In genomic region chr17:76422860-76423259, GRCh38 we compare ENCODE assay signal across 21 cellular contexts. TPM values are rescaled to one million over a fixed set of nuclear protein-coding genes. Genes with fewer than 3 reads are reported as not detected.
A peak's percentile ranks its signal among the peaks of the same experiment; 100 is the strongest.
DNase-seq lines count a peak whose midpoint lies in the region; ATAC-seq and TF ChIP-seq lines count a peak whose summit lies in the region.
"Had no signal": no experiment of that assay in that cellular context is flagged by ENCODE, and none has a peak within 500 bp of the region (broad histone marks: within the 10 kb centered on the region; RNA-seq: fewer than 3 reads in every experiment).

No MANE protein-coding gene starts in this region.

- H3K79me2 ChIP-seq in OCI-LY7 (ENCODE audit: insufficient read depth, low read depth, low read length), result peaks cover 91% of the 10 kb centered on the region

- no peak overlapping the region; the same call in 1 of the 2 replicates for H3K27ac ChIP-seq in HEK293 (ENCODE audit: extremely low read depth, low read depth, low read length)
- peak overlapping the region; percentile 67 for H3K27ac ChIP-seq in OCI-LY7 (ENCODE audit: low read depth, low read length, poor library complexity, severe bottlenecking)
- no peak overlapping the region for H3K27ac ChIP-seq in mesenchymal stem cell (ENCODE audit: low read length, poor library complexity, severe bottlenecking)
- H3K27ac ChIP-seq: KMS-11, SJSA1 had no signal

- H3K36me3 ChIP-seq in HEK293 (ENCODE audit: control insufficient read depth in 2 of 2, insufficient read depth in 1 of 2, low read length in 2 of 2) (peaks cover 0 to 14% of the 10 kb centered on the region in 2 experiments; a peak in 1 of 3 replicates), OCI-LY7 (ENCODE audit: insufficient read depth, low read length) (peaks cover 9% of the 10 kb centered on the region), mesenchymal stem cell (ENCODE audit: control insufficient read depth in 1 of 2, insufficient read depth in 2 of 2, low read depth in 1 of 2, low read length in 2 of 2) (peaks cover 4 to 16% of the 10 kb centered on the region in 2 experiments)

- H3K4ac ChIP-seq in mesenchymal stem cell (ENCODE audit: low read depth in 1 of 2, low read length in 2 of 2), result no peak overlapping the region

- no peak overlapping the region for H2BK5ac ChIP-seq in mesenchymal stem cell (ENCODE audit: low read depth, low read length, poor library complexity, severe bottlenecking)

- no peak overlapping the region for H3K23ac ChIP-seq in mesenchymal stem cell (ENCODE audit: low read length in 2 of 2)

- no peak overlapping the region for H2BK15ac ChIP-seq in mesenchymal stem cell (ENCODE audit: low read depth, poor library complexity, severe bottlenecking)

- no peak for TF ChIP-seq CTCF in HEK293 (tag by site-specific recombination; IDR thresholded peaks at IDR 0.05)
- no peak for TF ChIP-seq CTCF in OCI-LY7 (conservative IDR thresholded peaks at IDR 0.05; ENCODE audit: low read length)

- peaks cover 49% of the 10 kb centered on the region for H3K4me1 Mint-ChIP-seq in memory B cell
- H3K4me1 Mint-ChIP-seq in stimulated activated naive B cell treated with anti-CD40 and anti-IgM and Interleukin-4, amounts not matched to agents 10 μg/mL and 1 μg/mL and 100 μg/mL, for 72 hours, result peaks cover 55 to 77% of the 10 kb centered on the region in 2 donors

- H3K27me3 Mint-ChIP-seq in memory B cell, result no peaks in the 10 kb centered on the region
- H3K27me3 Mint-ChIP-seq in stimulated activated naive B cell treated with anti-CD40 and anti-IgM and Interleukin-4, amounts not matched to agents 10 μg/mL and 1 μg/mL and 100 μg/mL, for 72 hours, result no peaks in the 10 kb centered on the region
- H3K27me3 Mint-ChIP-seq: CD4-positive, CD25-positive, alpha-beta regulatory T cell had no signal

- H3K36me3 Mint-ChIP-seq in memory B cell, result peaks cover 8% of the 10 kb centered on the region
- peaks cover 15 to 38% of the 10 kb centered on the region in 2 donors for H3K36me3 Mint-ChIP-seq in stimulated activated naive B cell treated with anti-CD40 and anti-IgM and Interleukin-4, amounts not matched to agents 10 μg/mL and 1 μg/mL and 100 μg/mL, for 72 hours

- no peaks in the 10 kb centered on the region for H3K27me3 ChIP-seq in mesenchymal stem cell (ENCODE audit: control insufficient read depth in 1 of 2, insufficient read depth in 1 of 2, low read length in 2 of 2)
- H3K27me3 ChIP-seq: SJSA1 had no signal

- no peaks in the 10 kb centered on the region for H3K9me3 ChIP-seq in HEK293 (ENCODE audit: control insufficient read depth, insufficient read depth, low read depth, low read length)
- 0 out of 2 replicates have a peak, but pooled peaks cover 4% of the 10 kb centered on the region for H3K9me3 ChIP-seq in OCI-LY7 (ENCODE audit: low read length)
- H3K9me3 ChIP-seq in mesenchymal stem cell (ENCODE audit: control insufficient read depth, low read length), result no peaks in the 10 kb centered on the region
- H3K9me3 ChIP-seq: SJSA1 had no signal

- no peak overlapping the region for H3K14ac ChIP-seq in mesenchymal stem cell (ENCODE audit: low read length in 2 of 2)

- H2BK120ac ChIP-seq in mesenchymal stem cell (ENCODE audit: low read depth, low read length), result no peak overlapping the region

- no peak overlapping the region for H4K8ac ChIP-seq in mesenchymal stem cell (ENCODE audit: low read length)

- H3K79me1 ChIP-seq in mesenchymal stem cell (replicated peaks; ENCODE audit: low read length, poor library complexity, severe bottlenecking), result peaks cover 36% of the 10 kb centered on the region

- WGBS in mesenchymal stem cell, result 98% methylated on average over 5 of the region's 6 CpGs

- intact Hi-C loops in OCI-LY7 (cut with micrococcal nuclease; ENCODE audit: unreplicated experiment), result no loop called here

- H4K20me1 ChIP-seq in OCI-LY7 (ENCODE audit: insufficient read depth, low read length), result no peaks in the 10 kb centered on the region

- no peak overlapping the region for H3K18ac ChIP-seq in mesenchymal stem cell (ENCODE audit: low read depth in 1 of 2, low read length in 2 of 2)

- DNase-seq in OCI-LY7 (ENCODE audit: low spot score) (no peak), memory B cell (ENCODE audit: low spot score in 2 of 2) (no peak), mesenchymal stem cell (no peak), T1000 (lab: John Stamatoyannopoulos, UW) (no peak), NCI-H774 (lab: John Stamatoyannopoulos, UW) (no peak)
- DNase-seq in stimulated activated naive B cell treated with anti-CD40 and anti-IgM and Interleukin-4, amounts not matched to agents 10 μg/mL and 1 μg/mL and 100 μg/mL, for 72 hours, result no peak
- DNase-seq: ACHN; CD4-positive, CD25-positive, alpha-beta regulatory T cell; COR-L47; NCI-H1417; NCI-H187; NCI-H2107; NCI-H510A treated with DMSO at 0.1 percent for 48 hours had no signal

- H2BK12ac ChIP-seq in mesenchymal stem cell (ENCODE audit: low read length in 2 of 2), result no peak overlapping the region

- no peak overlapping the region for H3K9ac ChIP-seq in mesenchymal stem cell (ENCODE audit: low read length)
- H3K9ac ChIP-seq: KMS-11 had no signal

- no peak overlapping the region for H2AK5ac ChIP-seq in mesenchymal stem cell (ENCODE audit: low read length, severe bottlenecking)

- peak overlapping the region; percentile 4 for H3K27ac Mint-ChIP-seq in memory B cell
- H3K27ac Mint-ChIP-seq in stimulated activated naive B cell treated with anti-CD40 and anti-IgM and Interleukin-4, amounts not matched to agents 10 μg/mL and 1 μg/mL and 100 μg/mL, for 72 hours, result peak overlapping the region; percentile 95

- H3K9me2 ChIP-seq in OCI-LY7 (ENCODE audit: insufficient read depth, low read length), result no peaks in the 10 kb centered on the region

- H2AFZ ChIP-seq in OCI-LY7 (ENCODE audit: low read length) (no peak overlapping the region), mesenchymal stem cell (ENCODE audit: low read depth, low read length) (no peak overlapping the region)

- H3K9me3 Mint-ChIP-seq in memory B cell, result no peaks in the 10 kb centered on the region
- no peaks in the 10 kb centered on the region for H3K9me3 Mint-ChIP-seq in stimulated activated naive B cell treated with anti-CD40 and anti-IgM and Interleukin-4, amounts not matched to agents 10 μg/mL and 1 μg/mL and 100 μg/mL, for 72 hours
- H3K9me3 Mint-ChIP-seq: CD4-positive, CD25-positive, alpha-beta regulatory T cell had no signal

- BruUV-seq in OCI-LY7 (replicated peaks; lab: Mats Ljungman, UMichigan), result no TSS peak

- ATAC-seq in memory B cell (ENCODE audit: low read depth), result no peak
- ATAC-seq in stimulated activated naive B cell treated with anti-CD40 and anti-IgM and Interleukin-4, amounts not matched to agents 10 μg/mL and 1 μg/mL and 100 μg/mL, for 72 hours (replicated peaks), result no peak
- ATAC-seq: GM12878, HepG2 had no signal

- CTCF ChIA-PET in HEK293 (lab: Yijun Ruan, JAX), result interaction anchor here (0.6 to 1.1 kb wide), 4 partner anchors 14 to 144 kb away, joined by 3 to 4 read pairs (median 4); no protein-coding TSS in a partner anchor
- CTCF ChIA-PET in OCI-LY7 (lab: Charles Lee; ENCODE audit: unreplicated experiment), result interaction anchor here (0.9 to 1.4 kb wide), 2 partner anchors 30 to 85 kb away, joined by 3 to 5 read pairs; partner anchors contain the start of gene UBE2O

- POLR2A ChIA-PET in HEK293 (lab: Yijun Ruan, JAX) (no interaction called here), OCI-LY7 (lab: Charles Lee) (no interaction called here)

- H3K4me1 ChIP-seq in HEK293 (ENCODE audit: control insufficient read depth, insufficient read depth, low read length) (peaks cover 2% of the 10 kb centered on the region; the same call in 1 of the 2 replicates), OCI-LY7 (ENCODE audit: insufficient read depth, low read length, poor library complexity, severe bottlenecking) (peaks cover 95% of the 10 kb centered on the region), mesenchymal stem cell (ENCODE audit: control insufficient read depth, insufficient read depth, low read depth, low read length) (peaks cover 2% of the 10 kb centered on the region)

- H4K91ac ChIP-seq in mesenchymal stem cell (ENCODE audit: low read length), result no peak overlapping the region

- peak overlapping the region; percentile 69 for H3K4me3 Mint-ChIP-seq in memory B cell
- peak overlapping the region; percentile 29 to 65 for H3K4me3 Mint-ChIP-seq in stimulated activated naive B cell treated with anti-CD40 and anti-IgM and Interleukin-4, amounts not matched to agents 10 μg/mL and 1 μg/mL and 100 μg/mL, for 72 hours
- H3K4me3 Mint-ChIP-seq: CD4-positive, CD25-positive, alpha-beta regulatory T cell had no signal

- H3K4me2 ChIP-seq in OCI-LY7 (ENCODE audit: low read length) (peak overlapping the region; percentile 87), mesenchymal stem cell (ENCODE audit: low read length, poor library complexity, severe bottlenecking) (no peak overlapping the region)
- H3K4me2 ChIP-seq: KMS-11 had no signal

- H3K4me3 ChIP-seq in HEK293 (ENCODE audit: low read depth, low read length) (no peak overlapping the region), OCI-LY7 (ENCODE audit: low read depth, low read length, poor library complexity, severe bottlenecking) (peak overlapping the region; percentile 47), mesenchymal stem cell (ENCODE audit: insufficient read depth in 1 of 2, low read depth in 1 of 2, low read length in 2 of 2) (no peak overlapping the region)
- H3K4me3 ChIP-seq: GM12878, SJSA1 had no signal

TF ChIP-seq in HEK293, 187 proteins besides CTCF, POLR2A, EP300 and RAD21 (continues in another document):
- TF ChIP-seq ZNF654 (tag by site-specific recombination; IDR thresholded peaks at IDR 0.05; ENCODE audit: low read depth) (no peak), ELK4 (IDR thresholded peaks at IDR 0.05; ENCODE audit: borderline replicate concordance, low read depth, low read length) (no peak), SETDB1 (IDR thresholded peaks at IDR 0.05; ENCODE audit: insufficient read length, low read length) (no peak), ZNF76 (tag by site-specific recombination; IDR thresholded peaks at IDR 0.05; ENCODE audit: borderline replicate concordance, low read depth) (no peak)

RNA-seq across cellular contexts. Expression of gene UBE2O, which starts 30.1 kb away (rescaled TPM):
- total RNA-seq in OCI-LY7 (2014; rRNA removed; shearing (Covaris generic)), result 43.4 and 55.1 TPM in 2 replicates
- total RNA-seq in OCI-LY7 (2022), result 71.0 and 79.6 TPM in 2 replicates
- 7.8 TPM for polyA plus RNA-seq in mesenchymal stem cell (2013, experiment 1 of 2)
- polyA plus RNA-seq in mesenchymal stem cell (2013, experiment 2 of 2), result 6.8 TPM

RNA-seq across cellular contexts. Expression of gene SPHK1, which starts 38.5 kb away (rescaled TPM):
- 0.28 and 0.36 TPM in 2 replicates for total RNA-seq in OCI-LY7 (2014; rRNA removed; shearing (Covaris generic))
- total RNA-seq in OCI-LY7 (2022), result 0.22 and 0.78 TPM in 2 replicates
- polyA plus RNA-seq in mesenchymal stem cell (2013, experiment 1 of 2), result 5.4 TPM
- polyA plus RNA-seq in mesenchymal stem cell (2013, experiment 2 of 2), result 5.4 TPM

RNA-seq across cellular contexts. Expression of gene AANAT, which starts 44.5 kb away (rescaled TPM):
- total RNA-seq in OCI-LY7 (2014; rRNA removed; shearing (Covaris generic)), result not detected in 2 replicates
- total RNA-seq in OCI-LY7 (2022), result not detected in 2 replicates
- polyA plus RNA-seq in mesenchymal stem cell (2013, experiment 1 of 2), result 0.03 TPM
- 0.01 TPM for polyA plus RNA-seq in mesenchymal stem cell (2013, experiment 2 of 2)
- total RNA-seq: CD4-positive, CD25-positive, alpha-beta regulatory T cell; Daoy; H1; HepG2; M059J; SJSA1 had no signal
- polyA plus RNA-seq: CD4-positive, CD25-positive, alpha-beta regulatory T cell; GM12878 had no signal
